In genomic region chr7:94657771-94658693, GRCh38 we compare ENCODE assay signal across 8 cellular contexts. TPM values are rescaled to one million over a fixed set of nuclear protein-coding genes. Genes with fewer than 3 reads are reported as not detected.
DNase-seq lines count a peak whose midpoint lies in the region; ATAC-seq and TF ChIP-seq lines count a peak whose summit lies in the region.

No MANE protein-coding gene starts in this region.

- no peak for TF ChIP-seq CTCF in kidney epithelial cell (IDR thresholded peaks at IDR 0.05; ENCODE audit: insufficient read depth, low read length, poor library complexity, severe bottlenecking)

- no peak overlapping the region for H3K27ac ChIP-seq in caudate nucleus (ENCODE audit: low read depth, low read length)

- H3K36me3 ChIP-seq in kidney epithelial cell (ENCODE audit: control insufficient read depth, insufficient read depth, low read length): no peaks in the 10 kb centered on the region

- DNase-seq in ACHN: peak; percentile 98
- DNase-seq in NCI-H345 treated with DMSO at 0.1 percent for 48 hours (lab: John Stamatoyannopoulos, UW; ENCODE audit: unreplicated experiment): peak; percentile 70
- peak; percentile 85 for DNase-seq in activated CD4-positive, CD25-positive, alpha-beta regulatory T cell treated with anti-CD3 and anti-CD28 coated beads, Interleukin-2, amount 50 U/mL, for 16 hours (ENCODE audit: low read depth, low spot score)
- peak; percentile 11 to 98 (median 86) for DNase-seq in caudate nucleus (lab: John Stamatoyannopoulos, UW)
- DNase-seq in kidney epithelial cell (ENCODE audit: low read depth): peak; percentile 83
- peak; percentile 88 to 90 for DNase-seq in stimulated activated CD4-positive, alpha-beta T cell treated with anti-CD3 and anti-CD28 coated beads, Interleukin-15, amount 100 ng/mL, for 1 hour (ENCODE audit: low read depth in 1 of 2, low spot score in 1 of 2)

- ATAC-seq in GM19025 (IDR thresholded peaks at IDR 0.05; ENCODE audit: low read depth, unreplicated experiment) (peak; percentile 86), HG03280 (IDR thresholded peaks at IDR 0.05; ENCODE audit: unreplicated experiment) (peak; percentile 82)

- no peaks in the 10 kb centered on the region for H3K27me3 ChIP-seq in kidney epithelial cell (ENCODE audit: control insufficient read depth, insufficient read depth, low read length)

- in situ Hi-C loops in ACHN (cut with HindIII; ENCODE audit: low pct_ligation_motif_present, low pct_unique_long_range_greater_than_20kb, low sequenced_read_pairs): no loop called here

- peak overlapping the region; percentile 52 for H3K4me3 ChIP-seq in kidney epithelial cell (ENCODE audit: low read depth, low read length)

RNA-seq across cellular contexts. Expression of gene SGCE, which starts 2.1 kb away (rescaled TPM):
- 24.9 and 33.6 TPM in 2 replicates for total RNA-seq in kidney epithelial cell
